Comparison of ENCODE assay signal across 27 cellular contexts in the genomic region with DNA sequence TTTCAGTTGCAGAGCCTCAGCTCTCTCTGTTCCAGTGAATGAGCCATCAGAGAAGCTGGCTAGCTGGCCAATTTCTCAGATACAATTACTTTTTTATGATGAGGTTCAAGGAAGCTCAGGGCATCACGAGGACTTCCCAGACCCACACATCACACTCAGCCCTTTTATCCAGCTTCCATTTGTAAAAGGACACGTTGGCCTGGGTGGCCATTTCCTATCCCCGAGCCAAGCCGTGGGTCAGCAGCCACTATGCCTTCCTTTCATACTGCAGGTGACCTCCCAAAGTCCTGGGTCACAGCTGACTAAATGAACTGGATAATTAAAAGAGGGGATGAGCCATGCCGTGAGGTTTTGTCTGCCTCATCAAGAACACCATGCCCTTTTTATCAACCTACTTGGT.
"Had no signal": no experiment of that assay in that cellular context is flagged by ENCODE, and none has a peak within 500 bp of the region (broad histone marks: within the 10 kb centered on the region; RNA-seq: fewer than 3 reads in every experiment).

No MANE protein-coding gene starts in this region.

- H3K9me3 ChIP-seq: left ventricle myocardium inferior, neutrophil, psoas muscle, right atrium auricular region, right lobe of liver, stomach, testis, thyroid gland, transverse colon, upper lobe of left lung, vagina had no signal

- H3K36me3 ChIP-seq: left ventricle myocardium inferior, neutrophil, right atrium auricular region, right lobe of liver, stomach, thyroid gland, transverse colon, upper lobe of left lung, vagina had no signal

- DNase-seq: hypothalamus; immature natural killer cell; left ventricle myocardium inferior; mesendoderm; naive B cell; natural killer cell; nephron progenitor cell; occipital lobe; psoas muscle; right lobe of liver; stimulated activated CD4-positive, alpha-beta T cell treated with anti-CD3 and anti-CD28 coated beads, Interleukin-12 subunit alpha, Interleukin-12 subunit beta, amount 100 ng/mL, for 4 hours; stimulated activated CD4-positive, alpha-beta T cell treated with anti-CD3 and anti-CD28 coated beads, Interleukin-15, amount 100 ng/mL, for 24 hours; stimulated activated CD4-positive, alpha-beta T cell treated with anti-CD3 and anti-CD28 coated beads, Interleukin-2, amount 100 ng/mL, for 24 hours; stimulated activated CD4-positive, alpha-beta T cell treated with anti-CD3 and anti-CD28 coated beads, Interleukin-4, amount 100 ng/mL, for 1 hour; stimulated activated naive B cell treated with anti-CD40 and anti-IgM and Interleukin-4, amounts not matched to agents 10 μg/mL and 1 μg/mL and 100 μg/mL, for 72 hours; stimulated activated naive CD8-positive, alpha-beta T cell treated with anti-CD3 and anti-CD28 coated beads, Interleukin-15, Interleukin-2, amounts not matched to agents 100 U/mL and 50 U/mL, for 24 hours; stomach; testis; thyroid gland; transverse colon; upper lobe of left lung had no signal

- H3K4me3 ChIP-seq: left ventricle myocardium inferior, lung, psoas muscle, right atrium auricular region, right lobe of liver, skin epidermis, stomach, testis, thyroid gland, transverse colon, upper lobe of left lung, vagina had no signal

- H3K79me2 ChIP-seq: parathyroid adenoma had no signal

- H3K9ac ChIP-seq: parathyroid adenoma had no signal

- H3K27me3 ChIP-seq: neutrophil, right atrium auricular region, right lobe of liver, stomach, testis, thyroid gland, transverse colon, vagina had no signal

- H2AFZ ChIP-seq: parathyroid adenoma had no signal

- H3K27ac ChIP-seq: left ventricle myocardium inferior, neutrophil, parathyroid adenoma, psoas muscle, right atrium auricular region, right lobe of liver, skin epidermis, stomach, testis, thyroid gland, transverse colon, upper lobe of left lung, vagina had no signal

- H3K4me1 ChIP-seq: left ventricle myocardium inferior, parathyroid adenoma, right atrium auricular region, right lobe of liver, stomach, testis, thyroid gland, transverse colon, upper lobe of left lung, vagina had no signal
